In genomic region chr12:100199347-100200136, GRCh38 we compare ENCODE assay signal across 8 cellular contexts. TPM values are rescaled to one million over a fixed set of nuclear protein-coding genes. Genes with fewer than 3 reads are reported as not detected.
DNase-seq lines count a peak whose midpoint lies in the region; ATAC-seq and TF ChIP-seq lines count a peak whose summit lies in the region.

No MANE protein-coding gene starts in this region.

- peaks cover 21% of the 10 kb centered on the region for H3K4me1 ChIP-seq in GM23338 (ENCODE audit: insufficient read depth)
- peaks cover 26% of the 10 kb centered on the region for H3K4me1 ChIP-seq in Karpas-422 (ENCODE audit: low read length)
- peaks cover 15% of the 10 kb centered on the region for H3K4me1 ChIP-seq in skeletal muscle satellite cell (ENCODE audit: control insufficient read depth, insufficient read depth, low read length)

- H3K9ac ChIP-seq in Karpas-422 (ENCODE audit: low read length) = peak overlapping the region; percentile 97
- peak overlapping the region; percentile 70 for H3K9ac ChIP-seq in SU-DHL-6 (ENCODE audit: low read length)
- H3K9ac ChIP-seq in skeletal muscle satellite cell (ENCODE audit: low read depth, low read length) = peak overlapping the region; percentile 16

- H2AFZ ChIP-seq in GM23338 = peak overlapping the region; percentile 94
- H2AFZ ChIP-seq in Karpas-422 (ENCODE audit: low read length) = peak overlapping the region; percentile 82
- peak overlapping the region; percentile 52 for H2AFZ ChIP-seq in SU-DHL-6 (ENCODE audit: low read depth, low read length, severe bottlenecking)

- H3K27me3 ChIP-seq in GM23338 (ENCODE audit: insufficient read depth) = no peaks in the 10 kb centered on the region
- no peaks in the 10 kb centered on the region for H3K27me3 ChIP-seq in Karpas-422 (ENCODE audit: low read length)
- H3K27me3 ChIP-seq in SU-DHL-6 (ENCODE audit: low read length) = no peaks in the 10 kb centered on the region
- no peaks in the 10 kb centered on the region for H3K27me3 ChIP-seq in skeletal muscle satellite cell (ENCODE audit: control insufficient read depth, insufficient read depth, low read length)

- peak overlapping the region; percentile 64; the same call in 1 of the 2 replicates for H3K27ac Mint-ChIP-seq in GM23338

- DNase-seq in GF-D8 (lab: John Stamatoyannopoulos, UW) = peak; percentile 27
- peak; percentile 94 for DNase-seq in GM23338 (ENCODE audit: low spot score)
- DNase-seq in Karpas-422 = peak; percentile 95
- peak; percentile 47 for DNase-seq in activated naive CD8-positive, alpha-beta T cell treated with anti-CD3 and anti-CD28 coated beads, Interleukin-2, amount 50 U/mL, for 16 hours (ENCODE audit: low read depth, low spot score)
- DNase-seq in hypothalamus (lab: John Stamatoyannopoulos, UW) = peak in 26 of 51 donors; percentile 5 to 67 (median 33)
- no peak for DNase-seq in NCI-H1048 (lab: John Stamatoyannopoulos, UW)

- peaks cover 42% of the 10 kb centered on the region for H3K79me2 ChIP-seq in GM23338 (replicated peaks; ENCODE audit: insufficient read depth)
- peaks cover 78% of the 10 kb centered on the region for H3K79me2 ChIP-seq in Karpas-422 (ENCODE audit: low read length)
- peaks cover 51% of the 10 kb centered on the region for H3K79me2 ChIP-seq in SU-DHL-6 (ENCODE audit: insufficient read depth, low read length)

- TF ChIP-seq CTCF in GM23338 (conservative IDR thresholded peaks at IDR 0.05; ENCODE audit: low read depth in 2 of 2) = no peak
- TF ChIP-seq CTCF in SU-DHL-6 (IDR thresholded peaks at IDR 0.05; ENCODE audit: insufficient read depth, low read length, poor library complexity, severe bottlenecking) = no peak

- H3K4me1 Mint-ChIP-seq in GM23338 = peaks cover 9% of the 10 kb centered on the region

- H3K36me3 ChIP-seq in GM23338 (ENCODE audit: insufficient read depth) (no peaks in the 10 kb centered on the region; the same call in 1 of the 2 replicates), Karpas-422 (ENCODE audit: insufficient read depth, low read length) (peaks cover 14% of the 10 kb centered on the region), SU-DHL-6 (ENCODE audit: low read length) (no peaks in the 10 kb centered on the region), skeletal muscle satellite cell (ENCODE audit: insufficient read depth, low read length) (no peaks in the 10 kb centered on the region)

- H3K36me3 Mint-ChIP-seq in GM23338 (ENCODE audit: low read depth) = peaks cover 11% of the 10 kb centered on the region

- no peaks in the 10 kb centered on the region; the same call in 1 of the 2 replicates for H4K20me1 ChIP-seq in GM23338 (replicated peaks; ENCODE audit: insufficient read depth)
- no peaks in the 10 kb centered on the region for H4K20me1 ChIP-seq in Karpas-422 (ENCODE audit: insufficient read depth, low read depth, low read length)
- no peaks in the 10 kb centered on the region for H4K20me1 ChIP-seq in SU-DHL-6 (ENCODE audit: low read depth, low read length)

- no peaks in the 10 kb centered on the region for H3K9me3 Mint-ChIP-seq in GM23338

- ATAC-seq in GM23338 = peak; percentile 84

- peak overlapping the region; percentile 92 for H3K4me2 ChIP-seq in GM23338
- peak overlapping the region; percentile 100 for H3K4me2 ChIP-seq in Karpas-422 (ENCODE audit: low read depth, low read length, poor library complexity, severe bottlenecking)
- peak overlapping the region; percentile 86 for H3K4me2 ChIP-seq in SU-DHL-6 (ENCODE audit: low read depth, low read length, poor library complexity, severe bottlenecking)
- H3K4me2 ChIP-seq in skeletal muscle satellite cell (ENCODE audit: low read length) = peak overlapping the region; percentile 83

- peak overlapping the region; percentile 98 for H3K4me3 Mint-ChIP-seq in GM23338

- H3K9me3 ChIP-seq in Karpas-422 (ENCODE audit: low read length) (no peaks in the 10 kb centered on the region), SU-DHL-6 (ENCODE audit: insufficient read depth, low read length) (no peaks in the 10 kb centered on the region), skeletal muscle satellite cell (replicated peaks; ENCODE audit: low read length) (no peaks in the 10 kb centered on the region)

- H3K9me2 ChIP-seq in GM23338 (ENCODE audit: insufficient read depth) (no peaks in the 10 kb centered on the region), Karpas-422 (replicated peaks; ENCODE audit: insufficient read depth, low read length) (no peaks in the 10 kb centered on the region), SU-DHL-6 (replicated peaks; ENCODE audit: insufficient read depth, low read length) (no peaks in the 10 kb centered on the region)

- peaks cover 8% of the 10 kb centered on the region for H3K27me3 Mint-ChIP-seq in GM23338 (ENCODE audit: insufficient read depth, low read depth, poor library complexity)

- peak overlapping the region; percentile 48; the same call in 1 of the 2 replicates for H3K27ac ChIP-seq in GM23338 (ENCODE audit: low read depth)
- H3K27ac ChIP-seq in Karpas-422 (ENCODE audit: low read length) = peak overlapping the region; percentile 74
- H3K27ac ChIP-seq in SU-DHL-6 (ENCODE audit: low read depth, low read length) = peak overlapping the region; percentile 80

- H3F3A ChIP-seq in GM23338 (replicated peaks; ENCODE audit: low read depth) (peaks cover 8% of the 10 kb centered on the region; the same call in 1 of the 2 replicates), SU-DHL-6 (ENCODE audit: insufficient read depth) (peaks cover 8% of the 10 kb centered on the region)

- peak overlapping the region; percentile 63 for H3K4me3 ChIP-seq in GM23338
- H3K4me3 ChIP-seq in Karpas-422 (ENCODE audit: low read length) = peak overlapping the region; percentile 87
- peak overlapping the region; percentile 85 for H3K4me3 ChIP-seq in SU-DHL-6 (ENCODE audit: insufficient read depth, low read length, poor library complexity, severe bottlenecking)
- H3K4me3 ChIP-seq in skeletal muscle satellite cell (ENCODE audit: low read length) = peak overlapping the region; percentile 85

TF ChIP-seq in GM23338, 12 proteins besides CTCF, POLR2A, EP300 and RAD21:
- TF ChIP-seq NANOG (IDR thresholded peaks at IDR 0.05; ENCODE audit: borderline replicate concordance) = no peak
- peak; percentile 64; the same call in 1 of the 2 replicates for TF ChIP-seq POLR2AphosphoS5 (IDR thresholded peaks at IDR 0.05; ENCODE audit: low read depth)
TF ChIP-seq in GM23338: peak in this region for 1.

RNA-seq across cellular contexts. Expression of gene ACTR6, which starts 1.1 kb away (rescaled TPM):
- 30.1 and 44.7 TPM in 2 replicates for total RNA-seq in GM23338 (2014; rRNA removed; shearing (Covaris generic))
- polyA plus RNA-seq in GM23338 (2016; fragmentation: Nextera tagmentation; extraction: Ambion mirVana) = 42.5 and 44.2 TPM in 2 replicates
- 13.9 and 38.8 TPM in 2 replicates for total RNA-seq in Karpas-422 (2014; rRNA removed; shearing (Covaris generic); ENCODE audit: low replicate concordance)
- 13.8 and 17.0 TPM in 2 replicates for total RNA-seq in skeletal muscle satellite cell (2012; rRNA removed)

RNA-seq across cellular contexts. Expression of gene BLTP3B, which starts 56.9 kb away (rescaled TPM):
- 22.6 and 35.8 TPM in 2 replicates for total RNA-seq in GM23338 (2014; rRNA removed; shearing (Covaris generic))
- 9.5 and 11.2 TPM in 2 replicates for polyA plus RNA-seq in GM23338 (2016; fragmentation: Nextera tagmentation; extraction: Ambion mirVana)
- total RNA-seq in Karpas-422 (2014; rRNA removed; shearing (Covaris generic); ENCODE audit: low replicate concordance) = 14.1 and 17.3 TPM in 2 replicates
- 45.6 and 46.1 TPM in 2 replicates for total RNA-seq in skeletal muscle satellite cell (2012; rRNA removed)

Comparison
In these comparisons a context has a peak if more than half of its experiments do, and no peak if none do; other contexts are left out.
1. H3K9ac ChIP-seq: peak in every context shown above with its lines; median percentile 97 in Karpas-422; 70 in SU-DHL-6; 16 in skeletal muscle satellite cell.